ENCODE assay signal across 1 cellular context in genomic region chr7:100159099-100159623, GRCh38.
TF ChIP-seq lines count a peak whose summit lies in the region.

No MANE protein-coding gene starts in this region.

TF ChIP-seq in IMR-90, 13 proteins besides CTCF, POLR2A, EP300 and RAD21 (continued from another document):
- no peak for TF ChIP-seq ELK1 (IDR thresholded peaks at IDR 0.05; ENCODE audit: borderline replicate concordance, low read depth, low read length)
- no peak for TF ChIP-seq RFX5 (IDR thresholded peaks at IDR 0.05; ENCODE audit: low read depth, low read length)
- TF ChIP-seq BHLHE40 (IDR thresholded peaks at IDR 0.05; ENCODE audit: low read depth, low read length), result no peak
- TF ChIP-seq MAFK (IDR thresholded peaks at IDR 0.05; ENCODE audit: low read depth, low read length), result no peak
- no peak for TF ChIP-seq NFE2L2 (IDR thresholded peaks at IDR 0.05; ENCODE audit: low read depth, low read length)
- no peak for TF ChIP-seq FOS (IDR thresholded peaks at IDR 0.05; ENCODE audit: low read depth, low read length)
- no peak for TF ChIP-seq RCOR1 (IDR thresholded peaks at IDR 0.05; ENCODE audit: insufficient replicate concordance, low read length)
- no peak for TF ChIP-seq CHD1 (IDR thresholded peaks at IDR 0.05; ENCODE audit: low read depth, low read length)
- no peak for TF ChIP-seq MXI1 (IDR thresholded peaks at IDR 0.05; ENCODE audit: borderline replicate concordance, low read depth, low read length)
- no peak for TF ChIP-seq USF2 (IDR thresholded peaks at IDR 0.05; ENCODE audit: low read depth, low read length)
